Comparison of ENCODE assay signal across 29 cellular contexts in the genomic region with DNA sequence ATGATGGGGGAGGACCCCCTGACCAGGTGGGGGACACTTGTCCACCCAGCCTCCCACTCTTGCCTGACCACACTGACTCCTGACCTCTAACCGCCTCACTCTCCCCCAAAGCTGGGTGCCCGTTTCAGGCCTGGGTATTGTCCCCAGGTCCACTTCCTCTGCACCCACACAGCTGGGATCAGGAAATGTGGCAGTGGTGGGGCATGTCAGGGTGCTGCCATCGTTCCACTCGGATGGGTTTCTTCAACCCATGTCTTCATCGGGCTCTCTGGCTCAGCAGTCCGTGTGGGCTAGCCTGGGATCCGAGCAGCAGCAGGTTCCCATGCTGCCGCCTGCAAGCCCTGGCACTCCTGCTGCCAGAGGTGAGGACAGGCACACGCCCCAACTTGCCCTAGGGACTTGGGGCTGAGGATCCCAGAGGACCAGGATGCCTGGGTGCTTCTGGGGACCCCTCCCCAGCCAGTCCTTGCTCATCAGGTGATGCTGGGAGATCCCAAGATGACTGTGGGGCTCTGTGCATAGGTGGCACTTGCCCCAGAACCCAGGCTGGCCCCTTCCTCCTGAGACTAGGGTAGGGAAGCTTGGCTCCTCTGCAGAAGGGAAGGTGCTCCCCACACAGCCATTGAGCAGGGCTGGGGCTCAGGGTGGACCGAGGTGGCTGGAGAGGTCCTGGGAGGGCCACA. TPM values are rescaled to one million over a fixed set of nuclear protein-coding genes. Genes with fewer than 3 reads are reported as not detected.
DNase-seq lines count a peak whose midpoint lies in the region; ATAC-seq and TF ChIP-seq lines count a peak whose summit lies in the region.
"Had no signal": no experiment of that assay in that cellular context is flagged by ENCODE, and none has a peak within 500 bp of the region (broad histone marks: within the 10 kb centered on the region; RNA-seq: fewer than 3 reads in every experiment).

No MANE protein-coding gene starts in this region.

- no peaks in the 10 kb centered on the region for H3K79me2 ChIP-seq in GM23248 (ENCODE audit: insufficient read depth)
- H3K79me2 ChIP-seq: parathyroid adenoma had no signal

- H3K9me3 ChIP-seq in endodermal cell (ENCODE audit: control insufficient read depth, low read length) = no peaks in the 10 kb centered on the region
- H3K9me3 ChIP-seq in GM23248 (ENCODE audit: low read depth) = no peaks in the 10 kb centered on the region
- H3K9me3 ChIP-seq: Caco-2, tibial nerve had no signal

- in situ Hi-C loops in GM23248 (cut with MboI) = no loop called here

- no peaks in the 10 kb centered on the region for H3F3A ChIP-seq in GM23248 (ENCODE audit: insufficient read depth)

- H2AFZ ChIP-seq in GM23248 = no peak overlapping the region
- H2AFZ ChIP-seq: parathyroid adenoma had no signal

- no peak overlapping the region for H3K4me2 ChIP-seq in GM23248 (ENCODE audit: unreplicated experiment)

- 81% methylated on average over 5 to 10 of the region's 10 CpGs for WGBS in endodermal cell (ENCODE audit: insufficient coverage in 1 of 2, insufficient read length in 1 of 2), 2 experiments
- whole genome bisulfite sequencing in GM23248 (ENCODE audit: low coverage in 1 of 2, low lambda C conversion rate in 2 of 2, missing lambda C conversion rate in 2 of 2), 2 experiments = 57 to 60% methylated on average over 9 to 10 of the region's 10 CpGs

- H3K4me3 Mint-ChIP-seq in activated CD8-positive, alpha-beta memory T cell treated with anti-CD3 and anti-CD28 coated beads, Interleukin-2, amount 10 ng/mL, durations not matched to agents 7 days and 5 days = no peak overlapping the region
- H3K4me3 Mint-ChIP-seq in endodermal cell = no peak overlapping the region
- H3K4me3 Mint-ChIP-seq: activated CD4-positive, alpha-beta T cell treated with anti-CD3 and anti-CD28 coated beads, Interleukin-2, amount 10 ng/mL, durations not matched to agents 7 days and 5 days; activated naive CD8-positive, alpha-beta T cell treated with anti-CD3 and anti-CD28 coated beads, Interleukin-2, amount 10 ng/mL, durations not matched to agents 7 days and 5 days; stimulated activated naive CD8-positive, alpha-beta T cell treated with anti-CD3 and anti-CD28 coated beads, Interleukin-15, Interleukin-2, amounts not matched to agents 100 ng/mL and 50 ng/mL, for 24 hours had no signal

- H3K9ac ChIP-seq in endodermal cell (ENCODE audit: extremely low read depth, low read length, poor library complexity, severe bottlenecking) = no peak overlapping the region
- no peak overlapping the region for H3K9ac ChIP-seq in GM23248
- H3K9ac ChIP-seq: parathyroid adenoma had no signal

- H4K20me1 ChIP-seq in GM23248 (ENCODE audit: insufficient read depth) = no peaks in the 10 kb centered on the region

- H3K36me3 ChIP-seq in endodermal cell (ENCODE audit: control insufficient read depth, insufficient read depth, low read length) (no peaks in the 10 kb centered on the region), GM23248 (ENCODE audit: low read depth) (no peaks in the 10 kb centered on the region)
- H3K36me3 ChIP-seq: tibial nerve had no signal

- CTCF ChIA-PET in activated CD8-positive, alpha-beta memory T cell treated with anti-CD3 and anti-CD28 coated beads, Interleukin-2, amount 10 ng/mL, durations not matched to agents 7 days and 5 days (lab: Charles Lee) = interaction anchor here (4.2 to 6.0 kb wide), 2 partner anchors 9 to 62 kb away, joined by 30 to 69 read pairs; no protein-coding TSS in a partner anchor

- H3K9me2 ChIP-seq in GM23248 (ENCODE audit: insufficient read depth) = no peaks in the 10 kb centered on the region

- DNase-seq in activated CD8-positive, alpha-beta memory T cell treated with anti-CD3 and anti-CD28 coated beads, Interleukin-2, amount 50 U/mL, for 4 hours = peak; percentile 11
- DNase-seq in activated CD8-positive, alpha-beta memory T cell treated with anti-CD3 and anti-CD28 coated beads, Interleukin-2, amount 10 ng/mL, durations not matched to agents 7 days and 5 days = no peak
- peak; percentile 19 for DNase-seq in CD1c-positive myeloid dendritic cell (ENCODE audit: extremely low spot score)
- DNase-seq in endodermal cell = peak; percentile 39
- DNase-seq in posterior vena cava (ENCODE audit: low spot score) = peak; percentile 69
- DNase-seq in activated CD4-positive, alpha-beta T cell treated with anti-CD3 and anti-CD28 coated beads for 48 hours = no peak
- no peak for DNase-seq in DMS153 treated with DMSO at 0.1 percent for 48 hours (lab: John Stamatoyannopoulos, UW; ENCODE audit: unreplicated experiment)
- DNase-seq in GM23248 = no peak
- DNase-seq: 8988T; activated CD4-positive, alpha-beta T cell treated with anti-CD3 and anti-CD28 coated beads, Interleukin-2, amount 10 ng/mL, durations not matched to agents 7 days and 5 days; activated naive CD8-positive, alpha-beta T cell treated with anti-CD3 and anti-CD28 coated beads, Interleukin-2, amount 10 ng/mL, durations not matched to agents 7 days and 5 days; Caco-2; DND-41; effector CD4-positive, alpha-beta T cell; erythroblast; left colon; NCI-H1048; NCI-H187; NCI-H2227 treated with DMSO at 0.1 percent for 48 hours; NCI-H748 treated with DMSO at 0.1 percent for 48 hours had no signal

- H3K4me1 ChIP-seq in endodermal cell (ENCODE audit: control insufficient read depth, insufficient read depth, low read length) = peaks cover 6% of the 10 kb centered on the region
- H3K4me1 ChIP-seq in GM23248 (ENCODE audit: insufficient read depth) = peaks cover 7% of the 10 kb centered on the region

- H3K36me3 Mint-ChIP-seq in activated CD8-positive, alpha-beta memory T cell treated with anti-CD3 and anti-CD28 coated beads, Interleukin-2, amount 10 ng/mL, durations not matched to agents 7 days and 5 days = no peaks in the 10 kb centered on the region
- H3K36me3 Mint-ChIP-seq in endodermal cell (ENCODE audit: low read depth) = peaks cover 2% of the 10 kb centered on the region
- H3K36me3 Mint-ChIP-seq: activated naive CD8-positive, alpha-beta T cell treated with anti-CD3 and anti-CD28 coated beads, Interleukin-2, amount 10 ng/mL, durations not matched to agents 7 days and 5 days; naive thymus-derived CD8-positive, alpha-beta T cell had no signal

- H3K27ac ChIP-seq in endodermal cell (ENCODE audit: low read depth, low read length) (no peak overlapping the region), GM23248 (no peak overlapping the region)
- H3K27ac ChIP-seq: HL-60, parathyroid adenoma, tibial nerve, VCaP had no signal

- intact Hi-C loops in posterior vena cava (cut with DNase I) = no loop called here

- H3K27me3 ChIP-seq in endodermal cell (ENCODE audit: control insufficient read depth, insufficient read depth, low read length, poor library complexity, severe bottlenecking) = peaks cover 21% of the 10 kb centered on the region
- H3K27me3 ChIP-seq in GM23248 (replicated peaks; ENCODE audit: insufficient read depth) = no peaks in the 10 kb centered on the region

- no peak overlapping the region for H3K27ac Mint-ChIP-seq in activated CD8-positive, alpha-beta memory T cell treated with anti-CD3 and anti-CD28 coated beads, Interleukin-2, amount 10 ng/mL, durations not matched to agents 7 days and 5 days
- H3K27ac Mint-ChIP-seq in endodermal cell = no peak overlapping the region
- H3K27ac Mint-ChIP-seq: activated naive CD8-positive, alpha-beta T cell treated with anti-CD3 and anti-CD28 coated beads, Interleukin-2, amount 10 ng/mL, durations not matched to agents 7 days and 5 days; stimulated activated naive CD8-positive, alpha-beta T cell treated with anti-CD3 and anti-CD28 coated beads, Interleukin-15, Interleukin-2, amounts not matched to agents 100 ng/mL and 50 ng/mL, for 24 hours had no signal

- no peak for ATAC-seq in activated CD8-positive, alpha-beta memory T cell treated with anti-CD3 and anti-CD28 coated beads, Interleukin-2, amount 10 ng/mL, durations not matched to agents 7 days and 5 days
- ATAC-seq: left colon; naive thymus-derived CD8-positive, alpha-beta T cell; sciatic nerve had no signal

- H3K9me3 Mint-ChIP-seq in activated CD8-positive, alpha-beta memory T cell treated with anti-CD3 and anti-CD28 coated beads, Interleukin-2, amount 10 ng/mL, durations not matched to agents 7 days and 5 days (ENCODE audit: low read depth) = no peaks in the 10 kb centered on the region
- H3K9me3 Mint-ChIP-seq in endodermal cell = no peaks in the 10 kb centered on the region
- H3K9me3 Mint-ChIP-seq: activated CD4-positive, alpha-beta T cell treated with anti-CD3 and anti-CD28 coated beads, Interleukin-2, amount 10 ng/mL, durations not matched to agents 7 days and 5 days; activated naive CD8-positive, alpha-beta T cell treated with anti-CD3 and anti-CD28 coated beads, Interleukin-2, amount 10 ng/mL, durations not matched to agents 7 days and 5 days; naive thymus-derived CD8-positive, alpha-beta T cell; stimulated activated naive CD8-positive, alpha-beta T cell treated with anti-CD3 and anti-CD28 coated beads, Interleukin-15, Interleukin-2, amounts not matched to agents 100 ng/mL and 50 ng/mL, for 24 hours had no signal

- peaks cover 22% of the 10 kb centered on the region for H3K27me3 Mint-ChIP-seq in activated CD8-positive, alpha-beta memory T cell treated with anti-CD3 and anti-CD28 coated beads, Interleukin-2, amount 10 ng/mL, durations not matched to agents 7 days and 5 days
- H3K27me3 Mint-ChIP-seq in endodermal cell (ENCODE audit: insufficient read depth) = peaks cover 37% of the 10 kb centered on the region

- H3K4me1 Mint-ChIP-seq in activated CD8-positive, alpha-beta memory T cell treated with anti-CD3 and anti-CD28 coated beads, Interleukin-2, amount 10 ng/mL, durations not matched to agents 7 days and 5 days = peaks cover 7% of the 10 kb centered on the region
- H3K4me1 Mint-ChIP-seq in endodermal cell = peaks cover 5% of the 10 kb centered on the region

- no peak overlapping the region for H3K4me3 ChIP-seq in endodermal cell (ENCODE audit: low read length)
- no peak overlapping the region for H3K4me3 ChIP-seq in GM23248
- H3K4me3 ChIP-seq: tibial nerve had no signal

- no peak for TF ChIP-seq CTCF in endodermal cell (conservative IDR thresholded peaks at IDR 0.05)

RNA-seq across cellular contexts. Expression of a gene that starts 2.9 kb away (rescaled TPM):
- total RNA-seq in activated CD8-positive, alpha-beta memory T cell treated with anti-CD3 and anti-CD28 coated beads, Interleukin-2, amount 10 ng/mL, durations not matched to agents 7 days and 5 days = under 1 TPM; 0.56 to 0.67 TPM
- total RNA-seq in endodermal cell (10 to 100 TPM; 11.2 to 12.5 TPM), posterior vena cava (1 to 10 TPM; 4.7 to 5.6 TPM)
- 9.8 TPM for polyA plus RNA-seq in endodermal cell (2013, experiment 1 of 2)
- polyA plus RNA-seq in endodermal cell (2013, experiment 2 of 2) = 9.0 TPM
- total RNA-seq in GM23248 (2014; rRNA removed; shearing (Covaris generic)) = 10.4 and 13.5 TPM in 2 replicates
- polyA plus RNA-seq in GM23248 (2016; fragmentation: Nextera tagmentation; extraction: Ambion mirVana) = 7.7 and 11.5 TPM in 2 replicates

RNA-seq across cellular contexts. Expression of a gene that starts 4.5 kb away (rescaled TPM):
- not detected for total RNA-seq in activated CD8-positive, alpha-beta memory T cell treated with anti-CD3 and anti-CD28 coated beads, Interleukin-2, amount 10 ng/mL, durations not matched to agents 7 days and 5 days
- total RNA-seq in endodermal cell = 1 to 10 TPM in 1 of 2 donors, under 1 TPM in 1; 0.93 to 2.2 TPM
- 3.5 TPM for polyA plus RNA-seq in endodermal cell (2013, experiment 1 of 2)
- 3.0 TPM for polyA plus RNA-seq in endodermal cell (2013, experiment 2 of 2)
- total RNA-seq in posterior vena cava = 100 to 1,000 TPM; 242 to 274 TPM
- total RNA-seq in GM23248 (2014; rRNA removed; shearing (Covaris generic)) = 58.0 and 64.9 TPM in 2 replicates
- polyA plus RNA-seq in GM23248 (2016; fragmentation: Nextera tagmentation; extraction: Ambion mirVana) = 38.3 and 38.9 TPM in 2 replicates
- total RNA-seq: activated CD4-positive, alpha-beta T cell treated with anti-CD3 and anti-CD28 coated beads, Interleukin-2, amount 10 ng/mL, durations not matched to agents 7 days and 5 days; naive thymus-derived CD8-positive, alpha-beta T cell had no signal
- polyA plus RNA-seq: naive thymus-derived CD8-positive, alpha-beta T cell had no signal

RNA-seq across cellular contexts. Expression of a gene that starts 38.2 kb away (rescaled TPM):
- 10 to 100 TPM; 70.8 to 77.8 TPM for total RNA-seq in activated CD8-positive, alpha-beta memory T cell treated with anti-CD3 and anti-CD28 coated beads, Interleukin-2, amount 10 ng/mL, durations not matched to agents 7 days and 5 days
- total RNA-seq in endodermal cell (10 to 100 TPM; 46.6 to 65.1 TPM), posterior vena cava (1 to 10 TPM; 4.3 to 4.8 TPM)
- polyA plus RNA-seq in endodermal cell (2013, experiment 1 of 2) = 52.4 TPM
- 53.2 TPM for polyA plus RNA-seq in endodermal cell (2013, experiment 2 of 2)
- total RNA-seq in GM23248 (2014; rRNA removed; shearing (Covaris generic)) = 25.5 and 27.5 TPM in 2 replicates
- 24.0 and 26.8 TPM in 2 replicates for polyA plus RNA-seq in GM23248 (2016; fragmentation: Nextera tagmentation; extraction: Ambion mirVana)

RNA-seq across cellular contexts. Expression of a gene that starts 58.0 kb away (rescaled TPM):
- not detected for total RNA-seq in activated CD8-positive, alpha-beta memory T cell treated with anti-CD3 and anti-CD28 coated beads, Interleukin-2, amount 10 ng/mL, durations not matched to agents 7 days and 5 days
- not detected for total RNA-seq in endodermal cell
- polyA plus RNA-seq in endodermal cell (2013, experiment 1 of 2) = 0.04 TPM
- not detected for polyA plus RNA-seq in endodermal cell (2013, experiment 2 of 2)
- under 1 TPM in 1 of 2 donors, not detected in 1; 0.24 TPM for total RNA-seq in posterior vena cava
- total RNA-seq in GM23248 (2014; rRNA removed; shearing (Covaris generic)) = not detected in 2 replicates
- not detected in 2 replicates for polyA plus RNA-seq in GM23248 (2016; fragmentation: Nextera tagmentation; extraction: Ambion mirVana)
- total RNA-seq: activated CD4-positive, alpha-beta T cell treated with anti-CD3 and anti-CD28 coated beads, Interleukin-2, amount 10 ng/mL, durations not matched to agents 7 days and 5 days; Caco-2; fibroblast of villous mesenchyme; LHCN-M2 had no signal

Comparison
In these comparisons a context has a peak if more than half of its experiments do, and no peak if none do; other contexts are left out.
1. DNase-seq: peak in activated CD8-positive, alpha-beta memory T cell treated with anti-CD3 and anti-CD28 coated beads, Interleukin-2, amount 50 U/mL, for 4 hours (single experiment), CD1c-positive myeloid dendritic cell (single experiment), endodermal cell (single experiment) and posterior vena cava (single experiment); none in activated CD8-positive, alpha-beta memory T cell treated with anti-CD3 and anti-CD28 coated beads, Interleukin-2, amount 10 ng/mL, durations not matched to agents 7 days and 5 days (single experiment), activated CD4-positive, alpha-beta T cell treated with anti-CD3 and anti-CD28 coated beads for 48 hours (single experiment), DMS153 treated with DMSO at 0.1 percent for 48 hours (single experiment) and GM23248 (single experiment).
2. RNA of a gene that starts 4.5 kb away (total RNA-seq): 242 to 274 TPM in posterior vena cava and 58.0 to 64.9 TPM in GM23248; 0.93 to 2.2 TPM in endodermal cell and not detected in activated CD8-positive, alpha-beta memory T cell treated with anti-CD3 and anti-CD28 coated beads, Interleukin-2, amount 10 ng/mL, durations not matched to agents 7 days and 5 days; every median in the first group is over 10 times any median in the second.